Comparison of ENCODE assay signal across 8 cellular contexts in genomic region chr11:35077709-35078695, GRCh38.
DNase-seq lines count a peak whose midpoint lies in the region; ATAC-seq and TF ChIP-seq lines count a peak whose summit lies in the region.

No MANE protein-coding gene starts in this region.

- peak overlapping the region; percentile 92 for H3K27ac Mint-ChIP-seq in activated CD8-positive, alpha-beta T cell treated with anti-CD3 and anti-CD28 coated beads for 36 hours

- intact Hi-C loops in activated CD8-positive, alpha-beta T cell treated with anti-CD3 and anti-CD28 coated beads for 36 hours (cut with micrococcal nuclease) = loop anchor here (2.0 kb wide), 2 partner anchors 37 to 49 kb away; no protein-coding TSS in a partner anchor
- intact Hi-C loops in testis (cut with DNase I; ENCODE audit: low total_unique reads) = no loop called here

- H3K4me3 ChIP-seq in DND-41 (ENCODE audit: low read depth in 1 of 2, low read length in 2 of 2) (peak overlapping the region in 1 of 2 experiments; percentile 37; a peak in 2 of 4 replicates), testis (no peak overlapping the region)
- H3K4me3 ChIP-seq in Jurkat, Clone E6-1 (ENCODE audit: low read length) = peak overlapping the region; percentile 23

- WGBS in testis, 2 donors = 78 to 86% methylated on average over 6 of the region's 6 CpGs

- H3K9ac ChIP-seq in DND-41 (ENCODE audit: low read depth, low read length) = peak overlapping the region; percentile 46

- no peaks in the 10 kb centered on the region for H3K79me2 ChIP-seq in DND-41 (ENCODE audit: insufficient read depth, low read length)

- no peaks in the 10 kb centered on the region for H4K20me1 ChIP-seq in DND-41 (ENCODE audit: insufficient read depth, low read length)

- H3K4me1 ChIP-seq in DND-41 (ENCODE audit: insufficient read depth, low read length) = peaks cover 58% of the 10 kb centered on the region
- no peaks in the 10 kb centered on the region for H3K4me1 ChIP-seq in testis

- peak overlapping the region; percentile 60 for H3K4me2 ChIP-seq in DND-41 (ENCODE audit: insufficient read depth, low read length)

- H3K27me3 Mint-ChIP-seq in activated CD8-positive, alpha-beta T cell treated with anti-CD3 and anti-CD28 coated beads for 36 hours = no peaks in the 10 kb centered on the region

- no peak for TF ChIP-seq POLR2A in testis (IDR thresholded peaks at IDR 0.05)

- peak overlapping the region; percentile 18 for H3K4me3 Mint-ChIP-seq in activated CD8-positive, alpha-beta T cell treated with anti-CD3 and anti-CD28 coated beads for 36 hours

- TF ChIP-seq CTCF in DND-41 (IDR thresholded peaks at IDR 0.05; ENCODE audit: borderline replicate concordance, extremely low read depth, low read length, poor library complexity, severe bottlenecking) = no peak
- no peak for TF ChIP-seq CTCF in activated CD8-positive, alpha-beta T cell treated with anti-CD3 and anti-CD28 coated beads for 36 hours (IDR thresholded peaks at IDR 0.05)
- no peak for TF ChIP-seq CTCF in testis (IDR thresholded peaks at IDR 0.05)

- H3K36me3 Mint-ChIP-seq in activated CD8-positive, alpha-beta T cell treated with anti-CD3 and anti-CD28 coated beads for 36 hours (ENCODE audit: low read depth) = peaks cover 3% of the 10 kb centered on the region

- H3K9me3 ChIP-seq in DND-41 (ENCODE audit: insufficient read depth, low read length, severe bottlenecking) = no peaks in the 10 kb centered on the region
- no peaks in the 10 kb centered on the region for H3K9me3 ChIP-seq in testis

- POLR2A ChIA-PET in activated CD8-positive, alpha-beta T cell treated with anti-CD3 and anti-CD28 coated beads for 36 hours (lab: Charles Lee) = interaction anchor here (0.8 to 1.4 kb wide), 7 partner anchors 27 to 83 kb away, joined by 3 to 6 read pairs (median 3); no protein-coding TSS in a partner anchor

- CTCF ChIA-PET in activated CD8-positive, alpha-beta T cell treated with anti-CD3 and anti-CD28 coated beads for 36 hours (lab: Charles Lee) = interaction anchor here (1.7 kb wide), 1 partner anchor 14 kb away, joined by 4 read pairs; no protein-coding TSS in a partner anchor

- peak; percentile 87 for ATAC-seq in DND-41 (ENCODE audit: insufficient read depth, low read depth)
- ATAC-seq in GM21528 (IDR thresholded peaks at IDR 0.05; ENCODE audit: low FRiP score, unreplicated experiment) = peak; percentile 63
- peak; percentile 65 for ATAC-seq in activated CD8-positive, alpha-beta T cell treated with anti-CD3 and anti-CD28 coated beads for 36 hours

- no peaks in the 10 kb centered on the region for H3K27me3 ChIP-seq in DND-41 (ENCODE audit: insufficient read depth, low read length, poor library complexity)
- no peaks in the 10 kb centered on the region for H3K27me3 ChIP-seq in testis

- peaks cover 83% of the 10 kb centered on the region for H3K4me1 Mint-ChIP-seq in activated CD8-positive, alpha-beta T cell treated with anti-CD3 and anti-CD28 coated beads for 36 hours (ENCODE audit: low read depth)

- H2AFZ ChIP-seq in DND-41 (ENCODE audit: low read depth, low read length) = peak overlapping the region; percentile 59

- H3K27ac ChIP-seq in DND-41 (ENCODE audit: low read length) (peak overlapping the region; percentile 88), testis (no peak overlapping the region)

- peaks cover 13% of the 10 kb centered on the region for H3K9me3 Mint-ChIP-seq in activated CD8-positive, alpha-beta T cell treated with anti-CD3 and anti-CD28 coated beads for 36 hours

- DNase-seq in DND-41 (peak; percentile 81), kidney tubule cell (ENCODE audit: low spot score) (peak; percentile 96), NCI-H2227 (lab: John Stamatoyannopoulos, UW; ENCODE audit: unreplicated experiment) (no peak), testis (no peak)
- peak; percentile 96 for DNase-seq in Jurkat, Clone E6-1 (ENCODE audit: low read depth, low spot score)
- peak; percentile 77 for DNase-seq in activated CD8-positive, alpha-beta T cell treated with anti-CD3 and anti-CD28 coated beads for 36 hours
- no peak for DNase-seq in effector CD8-positive, alpha-beta T cell (lab: John Stamatoyannopoulos, UW)

- H3K36me3 ChIP-seq in DND-41 (ENCODE audit: insufficient read depth, low read length) (no peaks in the 10 kb centered on the region), testis (ENCODE audit: low read depth, missing control alignments) (no peaks in the 10 kb centered on the region)

Comparison
In these comparisons a context has a peak if more than half of its experiments do, and no peak if none do; other contexts are left out.
1. DNase-seq: peak in DND-41 (single experiment), Jurkat, Clone E6-1 (single experiment), activated CD8-positive, alpha-beta T cell treated with anti-CD3 and anti-CD28 coated beads for 36 hours (single experiment) and kidney tubule cell (single experiment); none in NCI-H2227 (single experiment), effector CD8-positive, alpha-beta T cell (single experiment) and testis (single experiment).
2. Peak in every context shown above with its lines, with median percentiles within 50 percentile points of each other: ATAC-seq.